Comparison of ENCODE assay signal across 16 cellular contexts in the genomic region with DNA sequence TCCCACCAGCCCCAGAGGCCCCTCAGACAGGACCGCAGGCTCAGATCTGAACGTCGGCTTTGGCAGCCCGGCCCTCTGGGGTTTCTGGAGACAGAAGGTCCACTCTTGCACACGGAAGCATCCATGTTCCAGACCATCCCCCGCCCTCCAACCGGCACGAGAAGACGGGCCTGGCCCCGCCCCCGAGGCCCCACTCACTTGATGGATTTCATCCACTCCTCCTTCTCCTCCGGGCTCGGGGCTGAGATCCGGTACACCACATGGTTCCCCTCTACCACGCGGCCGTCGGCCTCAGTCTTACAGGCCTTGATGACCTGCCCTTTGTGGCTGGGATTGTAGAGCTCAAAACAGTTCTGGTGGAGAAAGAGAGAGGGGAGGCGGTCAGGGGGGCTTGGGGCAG.
DNase-seq lines count a peak whose midpoint lies in the region; ATAC-seq and TF ChIP-seq lines count a peak whose summit lies in the region.
"Had no signal": no experiment of that assay in that cellular context is flagged by ENCODE, and none has a peak within 500 bp of the region (broad histone marks: within the 10 kb centered on the region; RNA-seq: fewer than 3 reads in every experiment).

No MANE protein-coding gene starts in this region.

- DNase-seq in cardiac septum (ENCODE audit: low spot score) (peak; percentile 75), right atrium auricular region (ENCODE audit: low spot score) (no peak), ascending aorta (ENCODE audit: low spot score in 2 of 2) (no peak), nephron progenitor cell (no peak), NCI-H2081 treated with DMSO at 0.1 percent for 48 hours (lab: John Stamatoyannopoulos, UW) (no peak), omental fat pad (ENCODE audit: low spot score) (no peak)
- no peak for DNase-seq in stimulated activated naive B cell treated with anti-CD40 and anti-IgM and Interleukin-4, amounts not matched to agents 10 μg/mL and 1 μg/mL and 100 μg/mL, for 72 hours
- DNase-seq: DND-41, HFFc6, NCI-H1436, NCI-H2029 treated with DMSO at 0.1 percent for 48 hours, NCI-H510A, SHP77 treated with DMSO at 0.1 percent for 48 hours had no signal

- H3K27ac ChIP-seq in right atrium auricular region: peak overlapping the region in 1 of 2 donors; percentile 3
- H3K27ac ChIP-seq in ascending aorta: peak overlapping the region; percentile 51 to 92
- H3K27ac ChIP-seq: KMS-11 had no signal

- no peaks in the 10 kb centered on the region for H3K9me3 Mint-ChIP-seq in nephron progenitor cell
- no peaks in the 10 kb centered on the region for H3K9me3 Mint-ChIP-seq in stimulated activated naive B cell treated with anti-CD40 and anti-IgM and Interleukin-4, amounts not matched to agents 10 μg/mL and 1 μg/mL and 100 μg/mL, for 72 hours
- H3K9me3 Mint-ChIP-seq: HFFc6 had no signal

- peaks cover 27% of the 10 kb centered on the region for H3K36me3 Mint-ChIP-seq in nephron progenitor cell (ENCODE audit: low read depth)
- H3K36me3 Mint-ChIP-seq in stimulated activated naive B cell treated with anti-CD40 and anti-IgM and Interleukin-4, amounts not matched to agents 10 μg/mL and 1 μg/mL and 100 μg/mL, for 72 hours: peaks cover 7 to 25% of the 10 kb centered on the region in 2 donors

- H3K4me1 Mint-ChIP-seq in nephron progenitor cell: peaks cover 70% of the 10 kb centered on the region
- H3K4me1 Mint-ChIP-seq in stimulated activated naive B cell treated with anti-CD40 and anti-IgM and Interleukin-4, amounts not matched to agents 10 μg/mL and 1 μg/mL and 100 μg/mL, for 72 hours: peaks cover 10 to 19% of the 10 kb centered on the region in 2 donors

- TF ChIP-seq CTCF in right atrium auricular region (IDR thresholded peaks at IDR 0.05) (no peak), ascending aorta (IDR thresholded peaks at IDR 0.05) (no peak), nephron progenitor cell (IDR thresholded peaks at IDR 0.05) (no peak), omental fat pad (IDR thresholded peaks at IDR 0.05) (no peak)

- no peaks in the 10 kb centered on the region for H3K27me3 Mint-ChIP-seq in nephron progenitor cell (ENCODE audit: low read depth, poor library complexity)
- H3K27me3 Mint-ChIP-seq in stimulated activated naive B cell treated with anti-CD40 and anti-IgM and Interleukin-4, amounts not matched to agents 10 μg/mL and 1 μg/mL and 100 μg/mL, for 72 hours: no peaks in the 10 kb centered on the region

- peak overlapping the region; percentile 38 for H3K4me3 Mint-ChIP-seq in nephron progenitor cell
- no peak overlapping the region for H3K4me3 Mint-ChIP-seq in stimulated activated naive B cell treated with anti-CD40 and anti-IgM and Interleukin-4, amounts not matched to agents 10 μg/mL and 1 μg/mL and 100 μg/mL, for 72 hours
- H3K4me3 Mint-ChIP-seq: HFFc6 had no signal

- H3K36me3 ChIP-seq in right atrium auricular region (peaks cover 17% of the 10 kb centered on the region), ascending aorta (peaks cover 36 to 39% of the 10 kb centered on the region in 2 donors)

- H3K27me3 ChIP-seq in right atrium auricular region: no peaks in the 10 kb centered on the region
- H3K27me3 ChIP-seq in ascending aorta: no peaks in the 10 kb centered on the region
- H3K27me3 ChIP-seq: BE2C had no signal

- H3K4me1 ChIP-seq in right atrium auricular region: peaks cover 0 to 66% of the 10 kb centered on the region in 2 donors
- peaks cover 5 to 30% of the 10 kb centered on the region in 2 donors for H3K4me1 ChIP-seq in ascending aorta

- intact Hi-C loops in cardiac septum (cut with DNase I): loop anchor here (5.0 to 10.0 kb wide), 2 partner anchors 57 to 270 kb away; no protein-coding TSS in a partner anchor
- intact Hi-C loops in ascending aorta (cut with DNase I): loop anchor here (10.0 kb wide), 1 partner anchor 280 kb away; a partner anchor contains a TSS

- H3K4me3 ChIP-seq in right atrium auricular region (no peak overlapping the region), ascending aorta (no peak overlapping the region)

- H3K9me3 ChIP-seq in right atrium auricular region: no peaks in the 10 kb centered on the region
- no peaks in the 10 kb centered on the region for H3K9me3 ChIP-seq in ascending aorta
- H3K9me3 ChIP-seq: BE2C had no signal

- peak overlapping the region; percentile 87 for H3K27ac Mint-ChIP-seq in nephron progenitor cell
- peak overlapping the region; percentile 14 for H3K27ac Mint-ChIP-seq in stimulated activated naive B cell treated with anti-CD40 and anti-IgM and Interleukin-4, amounts not matched to agents 10 μg/mL and 1 μg/mL and 100 μg/mL, for 72 hours
- H3K27ac Mint-ChIP-seq: HFFc6 had no signal

- ATAC-seq in stimulated activated naive B cell treated with anti-CD40 and anti-IgM and Interleukin-4, amounts not matched to agents 10 μg/mL and 1 μg/mL and 100 μg/mL, for 72 hours (replicated peaks): no peak
- ATAC-seq in GM18861 (IDR thresholded peaks at IDR 0.05; ENCODE audit: unreplicated experiment): no peak
- no peak for ATAC-seq in omental fat pad (ENCODE audit: low FRiP score)
